17 cellular contexts compared by ENCODE assay signal in the genomic region with DNA sequence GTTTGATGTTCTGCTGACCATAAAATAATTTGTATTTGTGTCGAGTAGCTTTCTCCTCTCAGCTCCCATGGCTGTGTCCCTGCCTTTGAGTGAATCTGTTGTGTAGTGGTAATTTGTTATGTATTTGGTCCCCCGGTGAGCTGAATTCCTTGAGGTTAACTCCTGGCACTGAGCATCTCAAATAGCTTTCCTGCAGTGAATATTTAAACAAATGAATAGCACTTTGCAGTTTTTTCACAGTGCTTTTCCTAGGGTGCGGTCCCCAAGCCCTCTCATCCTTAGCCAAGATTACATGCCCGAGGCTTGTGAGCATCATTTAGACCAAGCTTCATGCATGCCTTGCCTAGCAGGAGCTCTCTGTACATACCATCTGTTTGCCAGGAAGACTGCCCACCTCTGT.
A peak's percentile ranks its signal among the peaks of the same experiment; 100 is the strongest.
DNase-seq lines count a peak whose midpoint lies in the region; ATAC-seq and TF ChIP-seq lines count a peak whose summit lies in the region.
"Had no signal": no experiment of that assay in that cellular context is flagged by ENCODE, and none has a peak within 500 bp of the region (broad histone marks: within the 10 kb centered on the region; RNA-seq: fewer than 3 reads in every experiment).

No MANE protein-coding gene starts in this region.

- ATAC-seq in upper lobe of right lung (peak; percentile 65), GM21390 (IDR thresholded peaks at IDR 0.05; ENCODE audit: unreplicated experiment) (no peak)
- ATAC-seq: activated T-cell treated with anti-CD3 and anti-CD28 coated beads, Interleukin-2, amount 50 U/mL, for 72 hours had no signal

- no peak overlapping the region for H2AFZ ChIP-seq in SU-DHL-6 (ENCODE audit: low read depth, low read length, severe bottlenecking)

- H4K20me1 ChIP-seq in SU-DHL-6 (ENCODE audit: low read depth, low read length): no peaks in the 10 kb centered on the region

- H3K36me3 ChIP-seq in SU-DHL-6 (ENCODE audit: low read length) (no peaks in the 10 kb centered on the region), iPS-20b (ENCODE audit: insufficient read depth, low read depth, low read length) (no peaks in the 10 kb centered on the region), upper lobe of right lung (no peaks in the 10 kb centered on the region), ascending aorta (no peaks in the 10 kb centered on the region)
- H3K36me3 ChIP-seq: thyroid gland had no signal

- no peaks in the 10 kb centered on the region for H3K9me2 ChIP-seq in SU-DHL-6 (replicated peaks; ENCODE audit: insufficient read depth, low read length)

- no peak overlapping the region for H3K4me2 ChIP-seq in SU-DHL-6 (ENCODE audit: low read depth, low read length, poor library complexity, severe bottlenecking)

- H3K27ac ChIP-seq in SU-DHL-6 (ENCODE audit: low read depth, low read length) (peak overlapping the region; percentile 45), iPS-20b (ENCODE audit: low read length) (peak overlapping the region; percentile 87), upper lobe of right lung (no peak overlapping the region), ascending aorta (no peak overlapping the region)

- TF ChIP-seq CTCF in SU-DHL-6 (IDR thresholded peaks at IDR 0.05; ENCODE audit: insufficient read depth, low read length, poor library complexity, severe bottlenecking) (no peak), upper lobe of right lung (IDR thresholded peaks at IDR 0.05) (no peak), ascending aorta (IDR thresholded peaks at IDR 0.05) (no peak)

- no peak overlapping the region for H3K9ac ChIP-seq in SU-DHL-6 (ENCODE audit: low read length)
- H3K9ac ChIP-seq in iPS-20b (ENCODE audit: low read depth, low read length): peak overlapping the region; percentile 63; the same call in 1 of the 2 replicates

- H3K4me1 ChIP-seq in iPS-20b (ENCODE audit: insufficient read depth, low read length) (peaks cover 14% of the 10 kb centered on the region), upper lobe of right lung (no peaks in the 10 kb centered on the region), ascending aorta (peaks cover 0 to 5% of the 10 kb centered on the region in 2 donors)

- no peaks in the 10 kb centered on the region for H3F3A ChIP-seq in SU-DHL-6 (ENCODE audit: insufficient read depth)

- no peaks in the 10 kb centered on the region for H3K9me3 ChIP-seq in SU-DHL-6 (ENCODE audit: insufficient read depth, low read length)
- H3K9me3 ChIP-seq in iPS-20b (ENCODE audit: insufficient read depth, low read depth, low read length): no peaks in the 10 kb centered on the region
- H3K9me3 ChIP-seq in upper lobe of right lung: no peaks in the 10 kb centered on the region
- H3K9me3 ChIP-seq in ascending aorta: no peaks in the 10 kb centered on the region
- H3K9me3 ChIP-seq: thyroid gland had no signal

- DNase-seq in NCI-H2107 treated with DMSO at 0.1 percent for 48 hours (lab: John Stamatoyannopoulos, UW; ENCODE audit: unreplicated experiment) (peak; percentile 18), NCI-H2107 (lab: John Stamatoyannopoulos, UW) (no peak), upper lobe of right lung (no peak), ascending aorta (ENCODE audit: low spot score in 2 of 2) (no peak), SKM-1 (lab: John Stamatoyannopoulos, UW; ENCODE audit: unreplicated experiment) (no peak)
- DNase-seq: activated CD4-positive, alpha-beta memory T cell treated with anti-CD3 and anti-CD28 coated beads, Interleukin-2, amount 10 ng/mL, durations not matched to agents 7 days and 5 days; activated naive CD8-positive, alpha-beta T cell treated with anti-CD3 and anti-CD28 coated beads, Interleukin-2, amount 10 ng/mL, durations not matched to agents 7 days and 5 days; activated T-cell treated with anti-CD3 and anti-CD28 coated beads, Interleukin-2, amount 50 U/mL, for 72 hours; NCI-H1930; NCI-H748 treated with DMSO at 0.1 percent for 48 hours; occipital lobe; stimulated activated CD4-positive, alpha-beta T cell treated with anti-CD3 and anti-CD28 coated beads, Interleukin-4, amount 100 ng/mL, for 4 hours; SW 1271 had no signal

- no peaks in the 10 kb centered on the region for H3K27me3 ChIP-seq in SU-DHL-6 (ENCODE audit: low read length)
- no peaks in the 10 kb centered on the region for H3K27me3 ChIP-seq in iPS-20b (ENCODE audit: insufficient read depth, low read length)
- H3K27me3 ChIP-seq in upper lobe of right lung: no peaks in the 10 kb centered on the region
- H3K27me3 ChIP-seq in ascending aorta: no peaks in the 10 kb centered on the region
- H3K27me3 ChIP-seq: thyroid gland had no signal

- peaks cover 38% of the 10 kb centered on the region; the same call in 1 of the 2 replicates for H3K79me2 ChIP-seq in SU-DHL-6 (ENCODE audit: insufficient read depth, low read length)

- intact Hi-C loops in upper lobe of right lung (cut with DNase I) (no loop called here), ascending aorta (cut with DNase I) (no loop called here)

- H3K4me3 ChIP-seq in SU-DHL-6 (ENCODE audit: insufficient read depth, low read length, poor library complexity, severe bottlenecking) (no peak overlapping the region), iPS-20b (ENCODE audit: low read length) (peak overlapping the region; percentile 49; the same call in 1 of the 2 replicates), upper lobe of right lung (no peak overlapping the region), ascending aorta (no peak overlapping the region)
- H3K4me3 ChIP-seq: thyroid gland had no signal

Comparison
In these comparisons a context has a peak if more than half of its experiments do, and no peak if none do; other contexts are left out.
1. H3K27ac ChIP-seq: peak in SU-DHL-6 (single experiment) and iPS-20b (single experiment); none in upper lobe of right lung (single experiment) and ascending aorta (0 of 2).